ENCODE assay signal across 1 cellular context in the genomic region with DNA sequence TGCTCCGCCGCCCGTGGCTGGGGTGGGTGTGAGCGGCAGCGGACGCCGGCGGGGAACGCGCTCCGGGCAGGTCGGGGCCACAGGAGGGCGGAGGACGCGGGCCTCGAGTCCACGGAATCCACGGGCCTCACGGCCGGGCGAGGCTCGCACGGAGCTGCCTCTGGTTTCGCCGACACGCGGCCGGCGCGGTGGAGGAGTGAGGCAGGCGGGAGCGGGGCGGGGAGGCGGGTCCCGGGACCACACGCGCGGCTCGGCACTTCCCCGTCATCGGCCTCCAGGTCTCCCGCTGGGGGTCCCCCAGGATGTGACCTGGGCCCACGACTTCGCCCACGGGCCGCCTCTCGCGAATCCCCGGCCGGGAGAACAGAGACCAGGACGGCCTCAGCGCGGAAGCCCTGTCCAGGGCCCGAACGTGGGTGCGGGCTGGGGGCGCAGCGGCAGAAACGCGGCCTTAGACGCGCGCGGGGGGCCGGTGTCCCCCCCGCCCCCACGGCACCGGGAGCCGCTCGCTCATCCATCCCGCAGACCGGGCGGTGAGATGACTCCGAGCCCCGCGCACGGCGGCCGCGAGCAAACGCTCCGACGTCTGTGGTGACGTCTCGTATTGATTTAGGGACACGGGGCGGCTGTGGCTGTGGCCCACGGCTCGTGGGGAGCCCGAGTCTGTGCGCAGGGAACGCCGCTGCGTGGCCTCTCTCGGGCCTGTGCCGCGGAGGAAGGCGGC.
A peak's percentile ranks its signal among the peaks of the same experiment; 100 is the strongest.
TF ChIP-seq lines count a peak whose summit lies in the region.

No MANE protein-coding gene starts in this region.

TF ChIP-seq in GM23338, 12 proteins besides CTCF, POLR2A, EP300 and RAD21:
- TF ChIP-seq, protein P1, sequence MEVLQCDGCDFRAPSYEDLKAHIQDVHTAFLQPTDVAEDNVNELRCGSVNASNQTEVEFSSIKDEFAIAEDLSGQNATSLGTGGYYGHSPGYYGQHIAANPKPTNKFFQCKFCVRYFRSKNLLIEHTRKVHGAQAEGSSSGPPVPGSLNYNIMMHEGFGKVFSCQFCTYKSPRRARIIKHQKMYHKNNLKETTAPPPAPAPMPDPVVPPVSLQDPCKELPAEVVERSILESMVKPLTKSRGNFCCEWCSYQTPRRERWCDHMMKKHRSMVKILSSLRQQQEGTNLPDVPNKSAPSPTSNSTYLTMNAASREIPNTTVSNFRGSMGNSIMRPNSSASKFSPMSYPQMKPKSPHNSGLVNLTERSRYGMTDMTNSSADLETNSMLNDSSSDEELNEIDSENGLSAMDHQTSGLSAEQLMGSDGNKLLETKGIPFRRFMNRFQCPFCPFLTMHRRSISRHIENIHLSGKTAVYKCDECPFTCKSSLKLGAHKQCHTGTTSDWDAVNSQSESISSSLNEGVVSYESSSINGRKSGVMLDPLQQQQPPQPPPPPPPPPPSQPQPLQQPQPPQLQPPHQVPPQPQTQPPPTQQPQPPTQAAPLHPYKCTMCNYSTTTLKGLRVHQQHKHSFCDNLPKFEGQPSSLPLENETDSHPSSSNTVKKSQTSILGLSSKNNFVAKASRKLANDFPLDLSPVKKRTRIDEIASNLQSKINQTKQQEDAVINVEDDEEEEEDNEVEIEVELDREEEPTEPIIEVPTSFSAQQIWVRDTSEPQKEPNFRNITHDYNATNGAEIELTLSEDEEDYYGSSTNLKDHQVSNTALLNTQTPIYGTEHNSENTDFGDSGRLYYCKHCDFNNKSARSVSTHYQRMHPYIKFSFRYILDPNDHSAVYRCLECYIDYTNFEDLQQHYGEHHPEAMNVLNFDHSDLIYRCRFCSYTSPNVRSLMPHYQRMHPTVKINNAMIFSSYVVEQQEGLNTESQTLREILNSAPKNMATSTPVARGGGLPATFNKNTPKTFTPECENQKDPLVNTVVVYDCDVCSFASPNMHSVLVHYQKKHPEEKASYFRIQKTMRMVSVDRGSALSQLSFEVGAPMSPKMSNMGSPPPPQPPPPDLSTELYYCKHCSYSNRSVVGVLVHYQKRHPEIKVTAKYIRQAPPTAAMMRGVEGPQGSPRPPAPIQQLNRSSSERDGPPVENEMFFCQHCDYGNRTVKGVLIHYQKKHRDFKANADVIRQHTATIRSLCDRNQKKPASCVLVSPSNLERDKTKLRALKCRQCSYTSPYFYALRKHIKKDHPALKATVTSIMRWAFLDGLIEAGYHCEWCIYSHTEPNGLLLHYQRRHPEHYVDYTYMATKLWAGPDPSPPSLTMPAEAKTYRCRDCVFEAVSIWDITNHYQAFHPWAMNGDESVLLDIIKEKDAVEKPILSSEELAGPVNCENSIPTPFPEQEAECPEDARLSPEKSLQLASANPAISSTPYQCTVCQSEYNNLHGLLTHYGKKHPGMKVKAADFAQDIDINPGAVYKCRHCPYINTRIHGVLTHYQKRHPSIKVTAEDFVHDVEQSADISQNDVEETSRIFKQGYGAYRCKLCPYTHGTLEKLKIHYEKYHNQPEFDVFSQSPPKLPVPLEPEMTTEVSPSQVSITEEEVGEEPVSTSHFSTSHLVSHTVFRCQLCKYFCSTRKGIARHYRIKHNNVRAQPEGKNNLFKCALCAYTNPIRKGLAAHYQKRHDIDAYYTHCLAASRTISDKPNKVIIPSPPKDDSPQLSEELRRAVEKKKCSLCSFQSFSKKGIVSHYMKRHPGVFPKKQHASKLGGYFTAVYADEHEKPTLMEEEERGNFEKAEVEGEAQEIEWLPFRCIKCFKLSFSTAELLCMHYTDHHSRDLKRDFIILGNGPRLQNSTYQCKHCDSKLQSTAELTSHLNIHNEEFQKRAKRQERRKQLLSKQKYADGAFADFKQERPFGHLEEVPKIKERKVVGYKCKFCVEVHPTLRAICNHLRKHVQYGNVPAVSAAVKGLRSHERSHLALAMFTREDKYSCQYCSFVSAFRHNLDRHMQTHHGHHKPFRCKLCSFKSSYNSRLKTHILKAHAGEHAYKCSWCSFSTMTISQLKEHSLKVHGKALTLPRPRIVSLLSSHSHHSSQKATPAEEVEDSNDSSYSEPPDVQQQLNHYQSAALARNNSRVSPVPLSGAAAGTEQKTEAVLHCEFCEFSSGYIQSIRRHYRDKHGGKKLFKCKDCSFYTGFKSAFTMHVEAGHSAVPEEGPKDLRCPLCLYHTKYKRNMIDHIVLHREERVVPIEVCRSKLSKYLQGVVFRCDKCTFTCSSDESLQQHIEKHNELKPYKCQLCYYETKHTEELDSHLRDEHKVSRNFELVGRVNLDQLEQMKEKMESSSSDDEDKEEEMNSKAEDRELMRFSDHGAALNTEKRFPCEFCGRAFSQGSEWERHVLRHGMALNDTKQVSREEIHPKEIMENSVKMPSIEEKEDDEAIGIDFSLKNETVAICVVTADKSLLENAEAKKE (CRISPR knock-in tag; IDR thresholded peaks at IDR 0.05): no peak
- no peak for TF ChIP-seq ZNF114 (CRISPR knock-in tag; IDR thresholded peaks at IDR 0.05)
- peak; percentile 82 for TF ChIP-seq EZH2phosphoT487 (IDR thresholded peaks at IDR 0.05; ENCODE audit: unreplicated experiment)
- TF ChIP-seq EZH2 (IDR thresholded peaks at IDR 0.05; ENCODE audit: low read depth, unreplicated experiment): peak; percentile 62
- TF ChIP-seq, protein P2, sequence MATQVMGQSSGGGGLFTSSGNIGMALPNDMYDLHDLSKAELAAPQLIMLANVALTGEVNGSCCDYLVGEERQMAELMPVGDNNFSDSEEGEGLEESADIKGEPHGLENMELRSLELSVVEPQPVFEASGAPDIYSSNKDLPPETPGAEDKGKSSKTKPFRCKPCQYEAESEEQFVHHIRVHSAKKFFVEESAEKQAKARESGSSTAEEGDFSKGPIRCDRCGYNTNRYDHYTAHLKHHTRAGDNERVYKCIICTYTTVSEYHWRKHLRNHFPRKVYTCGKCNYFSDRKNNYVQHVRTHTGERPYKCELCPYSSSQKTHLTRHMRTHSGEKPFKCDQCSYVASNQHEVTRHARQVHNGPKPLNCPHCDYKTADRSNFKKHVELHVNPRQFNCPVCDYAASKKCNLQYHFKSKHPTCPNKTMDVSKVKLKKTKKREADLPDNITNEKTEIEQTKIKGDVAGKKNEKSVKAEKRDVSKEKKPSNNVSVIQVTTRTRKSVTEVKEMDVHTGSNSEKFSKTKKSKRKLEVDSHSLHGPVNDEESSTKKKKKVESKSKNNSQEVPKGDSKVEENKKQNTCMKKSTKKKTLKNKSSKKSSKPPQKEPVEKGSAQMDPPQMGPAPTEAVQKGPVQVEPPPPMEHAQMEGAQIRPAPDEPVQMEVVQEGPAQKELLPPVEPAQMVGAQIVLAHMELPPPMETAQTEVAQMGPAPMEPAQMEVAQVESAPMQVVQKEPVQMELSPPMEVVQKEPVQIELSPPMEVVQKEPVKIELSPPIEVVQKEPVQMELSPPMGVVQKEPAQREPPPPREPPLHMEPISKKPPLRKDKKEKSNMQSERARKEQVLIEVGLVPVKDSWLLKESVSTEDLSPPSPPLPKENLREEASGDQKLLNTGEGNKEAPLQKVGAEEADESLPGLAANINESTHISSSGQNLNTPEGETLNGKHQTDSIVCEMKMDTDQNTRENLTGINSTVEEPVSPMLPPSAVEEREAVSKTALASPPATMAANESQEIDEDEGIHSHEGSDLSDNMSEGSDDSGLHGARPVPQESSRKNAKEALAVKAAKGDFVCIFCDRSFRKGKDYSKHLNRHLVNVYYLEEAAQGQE (IDR thresholded peaks at IDR 0.05; ENCODE audit: unreplicated experiment): no peak
